8 cellular contexts compared by ENCODE assay signal in genomic region chr6:26596579-26597388, GRCh38. TPM values are rescaled to one million over a fixed set of nuclear protein-coding genes. Genes with fewer than 3 reads are reported as not detected.
A peak's percentile ranks its signal among the peaks of the same experiment; 100 is the strongest.
DNase-seq lines count a peak whose midpoint lies in the region; ATAC-seq, FAIRE-seq and TF ChIP-seq lines count a peak whose summit lies in the region.

ABT1 (plus strand) TSS chr6:26596953; CDS start chr6:26596983, 30 bp downstream.

- H3K4me1 ChIP-seq in BE2C = no peaks in the 10 kb centered on the region

- H3K27me3 ChIP-seq in BE2C = no peaks in the 10 kb centered on the region

- DNase-seq in BE2C = peak; percentile 97
- DNase-seq in GM19240 (ENCODE audit: insufficient read length, low spot score) = peak; percentile 72
- peak; percentile 76 for DNase-seq in NCI-H524 treated with DMSO at 0.1 percent for 48 hours (lab: John Stamatoyannopoulos, UW)
- peak; percentile 97 to 98 for DNase-seq in activated CD4-positive, alpha-beta T cell treated with anti-CD3 and anti-CD28 coated beads for 4 hours
- peak; percentile 95 for DNase-seq in kidney glomerular epithelial cell (lab: John Stamatoyannopoulos, UW)
- peak; percentile 90 to 91 for DNase-seq in stimulated activated CD4-positive, alpha-beta T cell treated with anti-CD3 and anti-CD28 coated beads, Interleukin-1b, Interleukin-23, amount 100 ng/mL, for 1 hour (ENCODE audit: low read depth in 2 of 2)

- ATAC-seq in HG03457 (IDR thresholded peaks at IDR 0.05; ENCODE audit: unreplicated experiment) = peak; percentile 53

- no peak for TF ChIP-seq CTCF in BE2C (IDR thresholded peaks at IDR 0.05; ENCODE audit: low read depth, low read length)

- H3K36me3 ChIP-seq in BE2C = peaks cover 22% of the 10 kb centered on the region

- H3K4me3 ChIP-seq in BE2C (ENCODE audit: low read depth, low read length) = peak within 1 kb of the TSS; percentile 97

- H3K9me3 ChIP-seq in BE2C = no peaks in the 10 kb centered on the region

- FAIRE-seq in colon (lab: Jason Lieb, UNC) = peak; percentile 75

RNA-seq across cellular contexts. Expression of gene ABT1, which starts in this region (rescaled TPM):
- 65.8 TPM for polyA plus RNA-seq in BE2C (2012; ENCODE audit: insufficient read depth, insufficient read length, low read depth)

Comparison
In these comparisons a context has a peak if more than half of its experiments do, and no peak if none do; other contexts are left out.
1. Peak in every context shown above with its lines: DNase-seq, ATAC-seq and H3K4me3 ChIP-seq.